Comparison of ENCODE assay signal across 8 cellular contexts in the genomic region with DNA sequence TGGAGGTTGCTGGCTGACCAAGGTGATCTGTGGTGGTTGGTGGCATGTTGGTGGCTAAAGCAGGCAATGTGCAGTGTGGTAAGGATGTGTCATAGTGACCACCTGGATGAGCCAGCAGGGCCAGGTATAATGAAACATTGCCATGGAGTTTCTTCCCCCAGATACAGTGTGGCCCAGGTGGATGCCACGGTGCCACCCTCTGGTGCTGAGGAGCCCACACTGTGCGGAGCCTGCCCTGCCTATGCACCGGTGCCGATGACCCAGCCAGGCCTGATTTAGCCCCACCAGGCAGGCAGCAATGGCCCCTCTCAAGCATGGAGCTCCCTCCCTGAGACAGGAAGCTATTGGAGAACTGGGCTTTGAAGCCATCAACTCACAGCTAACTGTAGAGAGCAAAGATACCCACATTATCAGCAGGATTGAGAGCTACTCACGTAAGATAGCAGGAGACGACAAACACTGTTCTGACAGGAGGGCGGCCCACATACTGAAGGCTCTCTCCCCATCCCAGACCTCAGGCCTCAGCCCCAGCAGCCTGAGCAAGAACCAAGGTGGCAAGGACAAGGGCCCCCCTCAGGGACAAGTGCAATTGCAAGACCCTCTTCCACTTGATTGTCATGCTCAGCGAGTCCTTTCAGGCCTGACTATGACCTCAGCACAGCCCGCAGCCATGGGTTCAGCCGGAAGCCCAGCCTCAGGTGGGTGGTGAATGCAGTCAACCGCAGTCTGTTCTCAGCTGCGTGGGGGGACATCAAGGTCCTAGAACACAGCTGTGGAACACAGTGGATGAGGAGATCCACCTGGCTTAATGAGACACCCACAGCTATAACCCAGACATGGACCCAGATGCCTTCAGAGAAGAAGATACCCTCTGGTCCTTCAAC.
DNase-seq lines count a peak whose midpoint lies in the region; ATAC-seq and TF ChIP-seq lines count a peak whose summit lies in the region.

No MANE protein-coding gene starts in this region.

- peaks cover 14% of the 10 kb centered on the region for H3K27me3 Mint-ChIP-seq in GM23338 (ENCODE audit: insufficient read depth, low read depth, poor library complexity)
- H3K27me3 Mint-ChIP-seq in T-cell: no peaks in the 10 kb centered on the region
- no peaks in the 10 kb centered on the region for H3K27me3 Mint-ChIP-seq in Calu3 (ENCODE audit: unreplicated experiment)

- H3K36me3 Mint-ChIP-seq in GM23338 (ENCODE audit: low read depth) (peaks cover 21% of the 10 kb centered on the region), T-cell (no peaks in the 10 kb centered on the region), Calu3 (ENCODE audit: insufficient read depth, unreplicated experiment) (no peaks in the 10 kb centered on the region)

- H2AFZ ChIP-seq in GM23338 (no peak overlapping the region), PC-9 (no peak overlapping the region)

- intact Hi-C loops in Calu3 (cut with micrococcal nuclease; ENCODE audit: unreplicated experiment) (no loop called here), PC-9 (cut with micrococcal nuclease; ENCODE audit: unreplicated experiment) (no loop called here)

- in situ Hi-C loops in KBM-7 (cut with MboI; ENCODE audit: low pct_unique_long_range_greater_than_20kb, low sequenced_read_pairs): no loop called here

- ATAC-seq in GM23338 (no peak), T-cell (replicated peaks in 1 of 4) (peak; percentile 73 to 83 (median 80))

- no peak for TF ChIP-seq CTCF in GM12864 (IDR thresholded peaks at IDR 0.05; ENCODE audit: low read depth, low read length, missing control alignments)
- no peak for TF ChIP-seq CTCF in GM23338 (conservative IDR thresholded peaks at IDR 0.05; ENCODE audit: low read depth in 2 of 2)
- no peak for TF ChIP-seq CTCF in Calu3 (IDR thresholded peaks at IDR 0.05; ENCODE audit: unreplicated experiment)
- TF ChIP-seq CTCF in PC-9 (conservative IDR thresholded peaks at IDR 0.05): no peak

- H3F3A ChIP-seq in GM23338 (replicated peaks; ENCODE audit: low read depth) (no peaks in the 10 kb centered on the region), PC-9 (ENCODE audit: insufficient read depth, low read depth) (0 out of 2 replicates have a peak, but pooled peaks cover 4% of the 10 kb centered on the region)

- no peak overlapping the region; the same call in 2 of the 3 replicates for H3K4me3 Mint-ChIP-seq in GM23338
- H3K4me3 Mint-ChIP-seq in T-cell: peak overlapping the region; percentile 54 to 77 (median 61)
- no peak overlapping the region for H3K4me3 Mint-ChIP-seq in Calu3 (ENCODE audit: low read depth, unreplicated experiment)

- H3K36me3 ChIP-seq in GM23338 (ENCODE audit: insufficient read depth) (no peaks in the 10 kb centered on the region), PC-9 (ENCODE audit: low read depth) (no peaks in the 10 kb centered on the region)

- no peaks in the 10 kb centered on the region; the same call in 1 of the 2 replicates for H3K9me3 ChIP-seq in PC-9 (ENCODE audit: insufficient read depth, low read depth)

- H3K27ac Mint-ChIP-seq in GM23338 (0 out of 2 replicates have a peak overlapping the region, but pooled peaks have one; percentile 23), T-cell (peak overlapping the region; percentile 97 to 99), Calu3 (ENCODE audit: unreplicated experiment) (no peak overlapping the region)

- CTCF ChIA-PET in T-cell (lab: Charles Lee): interaction anchor here (0.6 to 3.1 kb wide), 8 partner anchors 11 to 773 kb away, joined by 3 to 12 read pairs (median 4); no protein-coding TSS in a partner anchor
- CTCF ChIA-PET in Calu3 (lab: Charles Lee): interaction anchor here (2.5 kb wide), 1 partner anchor 11 kb away, joined by 13 read pairs; no protein-coding TSS in a partner anchor
- CTCF ChIA-PET in PC-9 (lab: Charles Lee): no interaction called here

- peaks cover 4% of the 10 kb centered on the region; the same call in 1 of the 2 replicates for H3K4me1 ChIP-seq in GM23338 (ENCODE audit: insufficient read depth)
- H3K4me1 ChIP-seq in PC-9 (replicated peaks; ENCODE audit: insufficient read depth): peaks cover 15% of the 10 kb centered on the region

- DNase-seq in GM12864 (ENCODE audit: low read depth): peak; percentile 89
- DNase-seq in GM23338 (ENCODE audit: low spot score): no peak
- DNase-seq in T-cell: peak in 33 of 34 experiments; percentile 16 to 70 (median 42)
- peak; percentile 36 for DNase-seq in effector CD8-positive, alpha-beta T cell (lab: John Stamatoyannopoulos, UW)
- no peak for DNase-seq in Calu3
- no peak for DNase-seq in PC-9
- no peak for DNase-seq in NCI-H128 (lab: John Stamatoyannopoulos, UW; ENCODE audit: unreplicated experiment)
- no peak for DNase-seq in KBM-7

- H3K4me3 ChIP-seq in GM12864 (ENCODE audit: low read depth, low read length) (peak overlapping the region; percentile 60), GM23338 (no peak overlapping the region), PC-9 (no peak overlapping the region)

- H3K4me2 ChIP-seq in GM23338 (no peak overlapping the region), PC-9 (no peak overlapping the region)

- BruUV-seq in Calu3 (replicated peaks; lab: Mats Ljungman, UMichigan) (no TSS peak), PC-9 (replicated peaks; lab: Mats Ljungman, UMichigan) (no TSS peak)

- H3K4me1 Mint-ChIP-seq in GM23338: peaks cover 30% of the 10 kb centered on the region
- peaks cover 59 to 69% (median 64%) of the 10 kb centered on the region in 3 donors for H3K4me1 Mint-ChIP-seq in T-cell
- peaks cover 19% of the 10 kb centered on the region for H3K4me1 Mint-ChIP-seq in Calu3 (ENCODE audit: low read depth, unreplicated experiment)

- H3K9me3 Mint-ChIP-seq in GM23338 (peaks cover 32% of the 10 kb centered on the region), T-cell (no peaks in the 10 kb centered on the region), Calu3 (ENCODE audit: low read depth, unreplicated experiment) (peaks cover 3% of the 10 kb centered on the region)

- POLR2A ChIA-PET in T-cell (lab: Charles Lee) (interaction anchor here (0.6 to 0.7 kb wide), 2 partner anchors 9 to 10 kb away, joined by 3 to 4 read pairs; no protein-coding TSS in a partner anchor), PC-9 (lab: Charles Lee; ENCODE audit: unreplicated experiment) (no interaction called here)

- no peaks in the 10 kb centered on the region for H3K27me3 ChIP-seq in GM23338 (ENCODE audit: insufficient read depth)
- no peaks in the 10 kb centered on the region for H3K27me3 ChIP-seq in PC-9 (ENCODE audit: insufficient read depth, low read depth)

- H3K9me2 ChIP-seq in GM23338 (ENCODE audit: insufficient read depth): no peaks in the 10 kb centered on the region
- no peaks in the 10 kb centered on the region; the same call in 1 of the 2 replicates for H3K9me2 ChIP-seq in PC-9 (ENCODE audit: insufficient read depth)

- H3K79me2 ChIP-seq in GM23338 (replicated peaks; ENCODE audit: insufficient read depth) (no peaks in the 10 kb centered on the region), PC-9 (ENCODE audit: low read depth) (no peaks in the 10 kb centered on the region)

- no peak overlapping the region for H3K27ac ChIP-seq in GM23338 (ENCODE audit: low read depth)
- H3K27ac ChIP-seq in PC-9: no peak overlapping the region

- H4K20me1 ChIP-seq in GM23338 (replicated peaks; ENCODE audit: insufficient read depth) (no peaks in the 10 kb centered on the region), PC-9 (ENCODE audit: insufficient read depth) (no peaks in the 10 kb centered on the region)

TF ChIP-seq in GM23338, 12 proteins besides CTCF, POLR2A, EP300 and RAD21 (continues in another document):
- TF ChIP-seq EZH2 (IDR thresholded peaks at IDR 0.05; ENCODE audit: low read depth, unreplicated experiment): no peak
- TF ChIP-seq JUNB (IDR thresholded peaks at IDR 0.05; ENCODE audit: unreplicated experiment): no peak
- no peak for TF ChIP-seq ZNF114 (CRISPR knock-in tag; IDR thresholded peaks at IDR 0.05)
- TF ChIP-seq EZH2phosphoT487 (IDR thresholded peaks at IDR 0.05; ENCODE audit: unreplicated experiment): no peak
- no peak for TF ChIP-seq ZNF331 (CRISPR knock-in tag; IDR thresholded peaks at IDR 0.05; ENCODE audit: low read depth)
- TF ChIP-seq, protein P1, sequence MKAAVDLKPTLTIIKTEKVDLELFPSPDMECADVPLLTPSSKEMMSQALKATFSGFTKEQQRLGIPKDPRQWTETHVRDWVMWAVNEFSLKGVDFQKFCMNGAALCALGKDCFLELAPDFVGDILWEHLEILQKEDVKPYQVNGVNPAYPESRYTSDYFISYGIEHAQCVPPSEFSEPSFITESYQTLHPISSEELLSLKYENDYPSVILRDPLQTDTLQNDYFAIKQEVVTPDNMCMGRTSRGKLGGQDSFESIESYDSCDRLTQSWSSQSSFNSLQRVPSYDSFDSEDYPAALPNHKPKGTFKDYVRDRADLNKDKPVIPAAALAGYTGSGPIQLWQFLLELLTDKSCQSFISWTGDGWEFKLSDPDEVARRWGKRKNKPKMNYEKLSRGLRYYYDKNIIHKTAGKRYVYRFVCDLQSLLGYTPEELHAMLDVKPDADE (IDR thresholded peaks at IDR 0.05): no peak
- no peak for TF ChIP-seq CREB1 (CRISPR knock-in tag; IDR thresholded peaks at IDR 0.05; ENCODE audit: low read depth)
- no peak for TF ChIP-seq POLR2AphosphoS5 (IDR thresholded peaks at IDR 0.05; ENCODE audit: low read depth)
- no peak for TF ChIP-seq NANOG (IDR thresholded peaks at IDR 0.05; ENCODE audit: borderline replicate concordance)
- no peak for TF ChIP-seq STAT1 (IDR thresholded peaks at IDR 0.05; ENCODE audit: unreplicated experiment)

Comparison
In these comparisons a context has a peak if more than half of its experiments do, and no peak if none do; other contexts are left out.
1. DNase-seq: peak in GM12864 (single experiment), T-cell (33 of 34) and effector CD8-positive, alpha-beta T cell (single experiment); none in GM23338 (single experiment), Calu3 (single experiment), PC-9 (0 of 2), NCI-H128 (single experiment) and KBM-7 (single experiment).
2. H3K4me3 Mint-ChIP-seq: peak in T-cell (3 of 3); none in GM23338 (single experiment) and Calu3 (single experiment).